8 cellular contexts compared by ENCODE assay signal in genomic region chr2:182193291-182193690, GRCh38.
"Had no signal": no experiment of that assay in that cellular context is flagged by ENCODE, and none has a peak within 500 bp of the region (broad histone marks: within the 10 kb centered on the region; RNA-seq: fewer than 3 reads in every experiment).

No MANE protein-coding gene starts in this region.

- H3K9ac ChIP-seq: GM23248 had no signal

- H3K9me3 ChIP-seq: HAP-1 had no signal

- H3K27ac Mint-ChIP-seq: HFFc6, IgD-negative memory B cell had no signal

- H3K4me3 Mint-ChIP-seq: HFFc6, IgD-negative memory B cell had no signal

- H3K36me3 ChIP-seq: HAP-1 had no signal

- H3K27ac ChIP-seq: GM23248, HL-60 had no signal

- DNase-seq: GM23248, H7, HFFc6, KBM-7 had no signal

- H3K4me1 Mint-ChIP-seq: IgD-negative memory B cell had no signal

- FAIRE-seq: HepG2 had no signal

- H3K27me3 Mint-ChIP-seq: IgD-negative memory B cell had no signal

- H3K36me3 Mint-ChIP-seq: IgD-negative memory B cell had no signal

- H3K9me3 Mint-ChIP-seq: HFFc6, IgD-negative memory B cell had no signal

- H3K4me3 ChIP-seq: GM23248, HAP-1 had no signal

- H2AFZ ChIP-seq: GM23248 had no signal

- H3K4me1 ChIP-seq: HAP-1 had no signal
